ENCODE assay signal across 20 cellular contexts in the genomic region with DNA sequence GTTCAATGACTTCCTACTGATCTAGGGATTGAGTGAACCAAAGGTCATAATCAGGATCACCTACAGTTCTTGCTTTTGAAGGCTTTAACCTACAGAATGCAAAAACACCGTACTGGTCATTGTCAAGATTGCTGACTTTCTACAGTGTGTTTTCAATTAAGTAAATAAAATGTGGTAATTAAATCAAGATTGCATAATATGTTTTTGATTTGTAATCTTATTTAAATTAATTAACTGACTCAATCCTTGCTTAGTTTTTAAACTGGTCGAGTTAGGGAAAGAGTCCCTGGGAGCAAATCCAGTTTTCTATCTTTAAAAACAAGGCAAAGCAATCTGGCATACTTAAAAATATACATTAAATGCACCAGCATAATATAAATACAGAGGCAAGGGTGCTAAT.
"Had no signal": no experiment of that assay in that cellular context is flagged by ENCODE, and none has a peak within 500 bp of the region (broad histone marks: within the 10 kb centered on the region; RNA-seq: fewer than 3 reads in every experiment).

No MANE protein-coding gene starts in this region.

- ATAC-seq: Panc1 had no signal

- DNase-seq: KBM-7, NCI-H1092, NCI-H1105 treated with DMSO at 0.1 percent for 48 hours, NCI-H1417 treated with DMSO at 0.1 percent for 48 hours, NCI-H146, NCI-H187, NCI-H2029, NCI-H2081 treated with DMSO at 0.1 percent for 48 hours, NCI-H2171, NCI-H226, NCI-H446, NCI-H510A, NCI-H524 treated with DMSO at 0.1 percent for 48 hours, NCI-H69, NCI-H774, SHP77 had no signal

- FAIRE-seq: HTR-8/SVneo had no signal

- H3K27ac ChIP-seq: HL-60, RWPE1 had no signal
